In genomic region chr13:19763618-19764017, GRCh38 we compare ENCODE assay signal across 20 cellular contexts. TPM values are rescaled to one million over a fixed set of nuclear protein-coding genes. Genes with fewer than 3 reads are reported as not detected.
DNase-seq lines count a peak whose midpoint lies in the region; ATAC-seq and TF ChIP-seq lines count a peak whose summit lies in the region.
"Had no signal": no experiment of that assay in that cellular context is flagged by ENCODE, and none has a peak within 500 bp of the region (broad histone marks: within the 10 kb centered on the region; RNA-seq: fewer than 3 reads in every experiment).

No MANE protein-coding gene starts in this region.

- H3K4me3 Mint-ChIP-seq in activated naive CD8-positive, alpha-beta T cell = peak overlapping the region; percentile 35
- H3K4me3 Mint-ChIP-seq in activated naive CD8-positive, alpha-beta T cell treated with anti-CD3 and anti-CD28 coated beads, Interleukin-2, amount 50 U/mL, for 24 hours = no peak overlapping the region
- no peak overlapping the region for H3K4me3 Mint-ChIP-seq in activated T-helper 1 cell treated with anti-CD3 and anti-CD28 coated beads, Interleukin-12 subunit alpha, Interleukin-12 subunit beta, Interleukin-2, Interleukin-4 antibody, amounts not matched to agents 30 ng/mL and 10 ng/mL and 1 ng/mL, durations not matched to agents 14 hours and 24 hours and 36 hours
- no peak overlapping the region for H3K4me3 Mint-ChIP-seq in mesothelial cell of epicardium
- no peak overlapping the region for H3K4me3 Mint-ChIP-seq in stimulated activated memory B cell treated with anti-CD40 and anti-IgM and Interleukin-4, amounts not matched to agents 10 μg/mL and 1 μg/mL and 100 μg/mL, for 72 hours
- H3K4me3 Mint-ChIP-seq: activated naive CD4-positive, alpha-beta T cell treated with anti-CD3 and anti-CD28 coated beads, Interleukin-2, amount 10 ng/mL, durations not matched to agents 7 days and 5 days; neural crest cell had no signal

- peaks cover 3% of the 10 kb centered on the region for H3K4me1 ChIP-seq in right cardiac atrium (ENCODE audit: control insufficient read depth, insufficient read depth, low read length)

- TF ChIP-seq CTCF in mesothelial cell of epicardium (IDR thresholded peaks at IDR 0.05; ENCODE audit: unreplicated experiment) = no peak

- no peak for DNase-seq in activated naive CD8-positive, alpha-beta T cell treated with anti-CD3 and anti-CD28 coated beads, Interleukin-2, amount 50 U/mL, for 24 hours
- no peak for DNase-seq in activated T-helper 1 cell treated with anti-CD3 and anti-CD28 coated beads, Interleukin-12 subunit alpha, Interleukin-12 subunit beta, Interleukin-2, Interleukin-4 antibody, amounts not matched to agents 30 ng/mL and 10 ng/mL and 1 ng/mL, durations not matched to agents 14 hours and 24 hours and 36 hours (ENCODE audit: low spot score)
- no peak for DNase-seq in mesothelial cell of epicardium (ENCODE audit: low spot score in 2 of 2, unreplicated experiment in 2 of 2)
- no peak for DNase-seq in OCI-M2 (lab: John Stamatoyannopoulos, UW; ENCODE audit: unreplicated experiment)
- DNase-seq in right cardiac atrium = no peak
- DNase-seq: activated naive CD4-positive, alpha-beta T cell treated with anti-CD3 and anti-CD28 coated beads, Interleukin-2, amount 10 ng/mL, durations not matched to agents 7 days and 5 days; activated T-cell treated with anti-CD3 and anti-CD28 coated beads, Interleukin-2, amount 50 U/mL, for 48 hours; aorta; COR-L47; NCI-H1694 treated with DMSO at 0.1 percent for 48 hours; NCI-H82; stimulated activated CD8-positive, alpha-beta memory T cell treated with anti-CD3 and anti-CD28 coated beads, Interleukin-4, amount 100 ng/mL, for 48 hours; tibial artery had no signal

- H3K27me3 Mint-ChIP-seq in activated naive CD8-positive, alpha-beta T cell = no peaks in the 10 kb centered on the region
- H3K27me3 Mint-ChIP-seq in activated naive CD8-positive, alpha-beta T cell treated with anti-CD3 and anti-CD28 coated beads, Interleukin-2, amount 50 U/mL, for 24 hours = no peaks in the 10 kb centered on the region
- no peaks in the 10 kb centered on the region for H3K27me3 Mint-ChIP-seq in activated T-helper 1 cell treated with anti-CD3 and anti-CD28 coated beads, Interleukin-12 subunit alpha, Interleukin-12 subunit beta, Interleukin-2, Interleukin-4 antibody, amounts not matched to agents 30 ng/mL and 10 ng/mL and 1 ng/mL, durations not matched to agents 14 hours and 24 hours and 36 hours (ENCODE audit: insufficient read depth)
- H3K27me3 Mint-ChIP-seq in mesothelial cell of epicardium (ENCODE audit: low read depth) = no peaks in the 10 kb centered on the region
- H3K27me3 Mint-ChIP-seq in stimulated activated memory B cell treated with anti-CD40 and anti-IgM and Interleukin-4, amounts not matched to agents 10 μg/mL and 1 μg/mL and 100 μg/mL, for 72 hours = no peaks in the 10 kb centered on the region
- H3K27me3 Mint-ChIP-seq: activated naive CD4-positive, alpha-beta T cell treated with anti-CD3 and anti-CD28 coated beads, Interleukin-2, amount 10 ng/mL, durations not matched to agents 7 days and 5 days had no signal

- WGBS in right cardiac atrium = 90% methylated on average over 10 of the region's 10 CpGs

- H3K9me3 ChIP-seq in right cardiac atrium (ENCODE audit: control insufficient read depth, low read length) = no peaks in the 10 kb centered on the region
- H3K9me3 ChIP-seq: gastroesophageal sphincter, right atrium auricular region, tibial artery had no signal

- H3K27me3 ChIP-seq in right cardiac atrium (ENCODE audit: control insufficient read depth, insufficient read depth) = no peaks in the 10 kb centered on the region
- H3K27me3 ChIP-seq: BLaER1 treated with 17β-estradiol and CSF1 and Interleukin-3, amounts not matched to agents 10 nM and 100 nM; gastroesophageal sphincter; hepatocyte; right atrium auricular region; tibial artery had no signal

- no peak overlapping the region for H3K4me3 ChIP-seq in right cardiac atrium (ENCODE audit: low read length)
- H3K4me3 ChIP-seq: BLaER1 treated with 17β-estradiol and CSF1 and Interleukin-3, amounts not matched to agents 10 nM and 100 nM; gastroesophageal sphincter; hepatocyte; right atrium auricular region; tibial artery had no signal

- H3K36me3 Mint-ChIP-seq in activated naive CD8-positive, alpha-beta T cell = peaks cover 15% of the 10 kb centered on the region
- H3K36me3 Mint-ChIP-seq in activated naive CD8-positive, alpha-beta T cell treated with anti-CD3 and anti-CD28 coated beads, Interleukin-2, amount 50 U/mL, for 24 hours (ENCODE audit: low read depth) = peaks cover 69% of the 10 kb centered on the region
- H3K36me3 Mint-ChIP-seq in activated T-helper 1 cell treated with anti-CD3 and anti-CD28 coated beads, Interleukin-12 subunit alpha, Interleukin-12 subunit beta, Interleukin-2, Interleukin-4 antibody, amounts not matched to agents 30 ng/mL and 10 ng/mL and 1 ng/mL, durations not matched to agents 14 hours and 24 hours and 36 hours (ENCODE audit: low read depth) = peaks cover 38% of the 10 kb centered on the region
- H3K36me3 Mint-ChIP-seq in mesothelial cell of epicardium = peaks cover 37% of the 10 kb centered on the region
- H3K36me3 Mint-ChIP-seq in stimulated activated memory B cell treated with anti-CD40 and anti-IgM and Interleukin-4, amounts not matched to agents 10 μg/mL and 1 μg/mL and 100 μg/mL, for 72 hours = peaks cover 49% of the 10 kb centered on the region

- H3K27ac ChIP-seq in right cardiac atrium (ENCODE audit: low read length) = no peak overlapping the region
- H3K27ac ChIP-seq: BLaER1 treated with 17β-estradiol and CSF1 and Interleukin-3, amounts not matched to agents 10 nM and 100 nM; gastroesophageal sphincter; hepatocyte; right atrium auricular region; tibial artery had no signal

- H3K4me1 Mint-ChIP-seq in activated naive CD8-positive, alpha-beta T cell (ENCODE audit: low read depth) = peaks cover 63% of the 10 kb centered on the region
- H3K4me1 Mint-ChIP-seq in activated naive CD8-positive, alpha-beta T cell treated with anti-CD3 and anti-CD28 coated beads, Interleukin-2, amount 50 U/mL, for 24 hours = peaks cover 62% of the 10 kb centered on the region
- peaks cover 44% of the 10 kb centered on the region for H3K4me1 Mint-ChIP-seq in activated T-helper 1 cell treated with anti-CD3 and anti-CD28 coated beads, Interleukin-12 subunit alpha, Interleukin-12 subunit beta, Interleukin-2, Interleukin-4 antibody, amounts not matched to agents 30 ng/mL and 10 ng/mL and 1 ng/mL, durations not matched to agents 14 hours and 24 hours and 36 hours (ENCODE audit: low read depth)
- H3K4me1 Mint-ChIP-seq in mesothelial cell of epicardium = peaks cover 19% of the 10 kb centered on the region
- H3K4me1 Mint-ChIP-seq in stimulated activated memory B cell treated with anti-CD40 and anti-IgM and Interleukin-4, amounts not matched to agents 10 μg/mL and 1 μg/mL and 100 μg/mL, for 72 hours = peaks cover 54% of the 10 kb centered on the region

- intact Hi-C loops in activated T-helper 1 cell treated with anti-CD3 and anti-CD28 coated beads, Interleukin-12 subunit alpha, Interleukin-12 subunit beta, Interleukin-2, Interleukin-4 antibody, amounts not matched to agents 30 ng/mL and 10 ng/mL and 1 ng/mL, durations not matched to agents 14 hours and 24 hours and 36 hours (cut with micrococcal nuclease) = loop anchor here (10.0 kb wide), 1 partner anchor 49 kb away; no protein-coding TSS in a partner anchor
- intact Hi-C loops in right cardiac atrium (cut with DNase I) = no loop called here

- H3K9me3 Mint-ChIP-seq in activated naive CD8-positive, alpha-beta T cell (ENCODE audit: low read depth) = no peaks in the 10 kb centered on the region
- no peaks in the 10 kb centered on the region for H3K9me3 Mint-ChIP-seq in activated naive CD8-positive, alpha-beta T cell treated with anti-CD3 and anti-CD28 coated beads, Interleukin-2, amount 50 U/mL, for 24 hours
- H3K9me3 Mint-ChIP-seq in activated T-helper 1 cell treated with anti-CD3 and anti-CD28 coated beads, Interleukin-12 subunit alpha, Interleukin-12 subunit beta, Interleukin-2, Interleukin-4 antibody, amounts not matched to agents 30 ng/mL and 10 ng/mL and 1 ng/mL, durations not matched to agents 14 hours and 24 hours and 36 hours = no peaks in the 10 kb centered on the region
- no peaks in the 10 kb centered on the region for H3K9me3 Mint-ChIP-seq in mesothelial cell of epicardium
- no peaks in the 10 kb centered on the region for H3K9me3 Mint-ChIP-seq in stimulated activated memory B cell treated with anti-CD40 and anti-IgM and Interleukin-4, amounts not matched to agents 10 μg/mL and 1 μg/mL and 100 μg/mL, for 72 hours
- H3K9me3 Mint-ChIP-seq: activated naive CD4-positive, alpha-beta T cell treated with anti-CD3 and anti-CD28 coated beads, Interleukin-2, amount 10 ng/mL, durations not matched to agents 7 days and 5 days; neural crest cell had no signal

- peak overlapping the region; percentile 54 for H3K27ac Mint-ChIP-seq in activated naive CD8-positive, alpha-beta T cell
- no peak overlapping the region for H3K27ac Mint-ChIP-seq in activated naive CD8-positive, alpha-beta T cell treated with anti-CD3 and anti-CD28 coated beads, Interleukin-2, amount 50 U/mL, for 24 hours
- peak overlapping the region; percentile 44 for H3K27ac Mint-ChIP-seq in activated T-helper 1 cell treated with anti-CD3 and anti-CD28 coated beads, Interleukin-12 subunit alpha, Interleukin-12 subunit beta, Interleukin-2, Interleukin-4 antibody, amounts not matched to agents 30 ng/mL and 10 ng/mL and 1 ng/mL, durations not matched to agents 14 hours and 24 hours and 36 hours
- H3K27ac Mint-ChIP-seq in mesothelial cell of epicardium = peak overlapping the region; percentile 73
- peak overlapping the region; percentile 39 for H3K27ac Mint-ChIP-seq in stimulated activated memory B cell treated with anti-CD40 and anti-IgM and Interleukin-4, amounts not matched to agents 10 μg/mL and 1 μg/mL and 100 μg/mL, for 72 hours
- H3K27ac Mint-ChIP-seq: activated naive CD4-positive, alpha-beta T cell treated with anti-CD3 and anti-CD28 coated beads, Interleukin-2, amount 10 ng/mL, durations not matched to agents 7 days and 5 days had no signal

- no peak for ATAC-seq in activated naive CD8-positive, alpha-beta T cell treated with anti-CD3 and anti-CD28 coated beads, Interleukin-2, amount 50 U/mL, for 24 hours
- ATAC-seq in stimulated activated memory B cell treated with anti-CD40 and anti-IgM and Interleukin-4, amounts not matched to agents 10 μg/mL and 1 μg/mL and 100 μg/mL, for 72 hours = no peak
- ATAC-seq in right cardiac atrium = no peak
- ATAC-seq: gastroesophageal sphincter had no signal

RNA-seq across cellular contexts. Expression of gene PSPC1, which starts 19.1 kb away (rescaled TPM):
- total RNA-seq in activated T-helper 1 cell treated with anti-CD3 and anti-CD28 coated beads, Interleukin-12 subunit alpha, Interleukin-12 subunit beta, Interleukin-2, Interleukin-4 antibody, amounts not matched to agents 30 ng/mL and 10 ng/mL and 1 ng/mL, durations not matched to agents 14 hours and 24 hours and 36 hours = 79.0 and 82.0 TPM in 2 replicates
- total RNA-seq in mesothelial cell of epicardium = 85.1 to 86.7 TPM (median 85.8 TPM) in 3 replicates
- 10 to 100 TPM; 26.9 to 29.1 (median 28.5) TPM for total RNA-seq in right cardiac atrium
- 25.4 TPM for polyA plus RNA-seq in right cardiac atrium
